9 cellular contexts compared by ENCODE assay signal in the genomic region with DNA sequence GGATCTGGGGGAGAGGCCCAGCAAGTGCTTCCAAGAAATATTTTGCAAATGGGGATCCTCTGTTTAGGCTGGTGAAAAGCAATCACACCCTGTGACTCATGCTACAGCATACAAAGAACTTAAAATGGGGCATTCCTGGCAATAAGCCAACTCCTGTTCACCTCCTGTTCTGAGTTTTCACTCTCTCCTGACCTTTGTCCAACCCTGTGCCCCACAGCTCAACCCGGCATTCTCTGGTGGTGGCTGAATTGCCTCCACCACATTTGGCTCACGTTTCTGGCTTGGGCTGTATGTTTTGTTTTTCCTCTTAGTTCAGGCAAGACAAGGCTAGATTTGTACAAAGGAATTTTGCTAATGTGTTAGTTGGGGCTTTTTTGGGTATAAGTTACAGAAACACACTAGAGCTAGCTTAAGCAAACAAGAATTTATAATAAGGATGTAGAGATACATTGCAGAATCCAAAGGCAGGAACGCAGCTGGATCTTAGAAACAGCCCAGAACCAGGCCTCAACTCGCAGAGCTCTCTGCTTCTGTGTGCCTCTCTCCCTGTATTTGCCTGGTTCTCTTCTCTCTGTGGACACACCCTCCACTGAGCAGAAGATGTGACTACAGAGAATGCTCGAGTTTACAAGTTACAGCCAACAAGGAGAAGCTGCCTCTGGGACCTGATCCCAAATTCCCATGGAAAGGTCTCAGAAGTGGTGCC. TPM values are rescaled to one million over a fixed set of nuclear protein-coding genes. Genes with fewer than 3 reads are reported as not detected.
DNase-seq lines count a peak whose midpoint lies in the region; ATAC-seq, FAIRE-seq and TF ChIP-seq lines count a peak whose summit lies in the region.
"Had no signal": no experiment of that assay in that cellular context is flagged by ENCODE, and none has a peak within 500 bp of the region (broad histone marks: within the 10 kb centered on the region; RNA-seq: fewer than 3 reads in every experiment).

No MANE protein-coding gene starts in this region.

- H4K20me1 ChIP-seq in astrocyte (ENCODE audit: insufficient read depth, low read length): peaks cover 14% of the 10 kb centered on the region

- ATAC-seq in GM18868 (IDR thresholded peaks at IDR 0.05; ENCODE audit: unreplicated experiment): no peak

- H3K4me1 ChIP-seq in astrocyte (ENCODE audit: insufficient read depth, low read length) (peaks cover 14% of the 10 kb centered on the region), suprapubic skin (peaks cover 31% of the 10 kb centered on the region)

- H3K4me3 Mint-ChIP-seq in astrocyte (ENCODE audit: unreplicated experiment): no peak overlapping the region
- H3K4me3 Mint-ChIP-seq: activated naive CD8-positive, alpha-beta T cell treated with anti-CD3 and anti-CD28 coated beads, Interleukin-2, amount 10 ng/mL, durations not matched to agents 7 days and 5 days had no signal

- H3K9me3 ChIP-seq in astrocyte (ENCODE audit: insufficient read depth, low read depth, low read length) (no peaks in the 10 kb centered on the region), suprapubic skin (no peaks in the 10 kb centered on the region)

- H3K9ac ChIP-seq in astrocyte (ENCODE audit: low read length): no peak overlapping the region

- H3K4me1 Mint-ChIP-seq in astrocyte (ENCODE audit: low read depth, unreplicated experiment): peaks cover 16% of the 10 kb centered on the region
- H3K4me1 Mint-ChIP-seq: activated naive CD8-positive, alpha-beta T cell treated with anti-CD3 and anti-CD28 coated beads, Interleukin-2, amount 10 ng/mL, durations not matched to agents 7 days and 5 days had no signal

- 17% methylated on average over 5 of the region's 5 CpGs for WGBS in suprapubic skin

- TF ChIP-seq CTCF in astrocyte (IDR thresholded peaks at IDR 0.05; ENCODE audit: insufficient read depth, low read depth, low read length) (no peak), suprapubic skin (IDR thresholded peaks at IDR 0.05) (no peak)

- H3K27me3 Mint-ChIP-seq in astrocyte (ENCODE audit: low read depth, unreplicated experiment): no peaks in the 10 kb centered on the region
- H3K27me3 Mint-ChIP-seq: activated naive CD8-positive, alpha-beta T cell treated with anti-CD3 and anti-CD28 coated beads, Interleukin-2, amount 10 ng/mL, durations not matched to agents 7 days and 5 days had no signal

- H3K36me3 ChIP-seq in astrocyte (ENCODE audit: insufficient read depth, low read length) (peaks cover 3% of the 10 kb centered on the region), suprapubic skin (peaks cover 43% of the 10 kb centered on the region)

- H3K9me3 Mint-ChIP-seq in astrocyte (ENCODE audit: unreplicated experiment): no peaks in the 10 kb centered on the region
- H3K9me3 Mint-ChIP-seq: activated naive CD8-positive, alpha-beta T cell treated with anti-CD3 and anti-CD28 coated beads, Interleukin-2, amount 10 ng/mL, durations not matched to agents 7 days and 5 days had no signal

- FAIRE-seq in astrocyte (lab: Jason Lieb, UNC): peak; percentile 50

- no peak for TF ChIP-seq POLR2A in suprapubic skin (IDR thresholded peaks at IDR 0.05)

- H3K79me2 ChIP-seq in astrocyte (ENCODE audit: insufficient read depth, low read length): no peaks in the 10 kb centered on the region

- H3K4me3 ChIP-seq in astrocyte (ENCODE audit: insufficient read depth, low read depth, low read length) (no peak overlapping the region), suprapubic skin (no peak overlapping the region)

- H3K27me3 ChIP-seq in astrocyte (ENCODE audit: insufficient read depth, low read length) (no peaks in the 10 kb centered on the region), suprapubic skin (no peaks in the 10 kb centered on the region)

- peaks cover 28% of the 10 kb centered on the region for H3K36me3 Mint-ChIP-seq in astrocyte (ENCODE audit: low read depth, unreplicated experiment)

- peak overlapping the region; percentile 12 for H3K4me2 ChIP-seq in astrocyte (ENCODE audit: low read length)

- DNase-seq in HPDE6-E6E7 (ENCODE audit: extremely low spot score): peak; percentile 86
- DNase-seq in astrocyte (ENCODE audit: low read depth): peak; percentile 64
- DNase-seq in hepatic stellate cell (ENCODE audit: low spot score): peak; percentile 65
- DNase-seq in suprapubic skin (ENCODE audit: low spot score in 2 of 2): peak in 1 of 2 donors; percentile 78
- DNase-seq in activated gamma-delta T cell (lab: John Stamatoyannopoulos, UW): no peak
- DNase-seq in NCI-H187 (lab: John Stamatoyannopoulos, UW): no peak
- DNase-seq: activated naive CD8-positive, alpha-beta T cell treated with anti-CD3 and anti-CD28 coated beads, Interleukin-2, amount 10 ng/mL, durations not matched to agents 7 days and 5 days; NCI-H774 had no signal

- TF ChIP-seq EP300 in suprapubic skin (IDR thresholded peaks at IDR 0.05): no peak

- no peak overlapping the region for H2AFZ ChIP-seq in astrocyte (ENCODE audit: low read depth, low read length)

- peak overlapping the region; percentile 5 for H3K27ac Mint-ChIP-seq in astrocyte (ENCODE audit: unreplicated experiment)
- H3K27ac Mint-ChIP-seq: activated naive CD8-positive, alpha-beta T cell treated with anti-CD3 and anti-CD28 coated beads, Interleukin-2, amount 10 ng/mL, durations not matched to agents 7 days and 5 days had no signal

- H3K27ac ChIP-seq in astrocyte (ENCODE audit: low read depth, low read length) (no peak overlapping the region), suprapubic skin (peak overlapping the region; percentile 76)

RNA-seq across cellular contexts. Expression of gene ABCC10, which starts 9.4 kb away (rescaled TPM):
- total RNA-seq in astrocyte: 37.2 and 40.8 TPM in 2 replicates
- total RNA-seq in suprapubic skin: 10 to 100 TPM; 16.1 to 39.1 (median 27.4) TPM

RNA-seq across cellular contexts. Expression of gene DLK2, which starts 18.6 kb away (rescaled TPM):
- total RNA-seq in astrocyte (0.41 and 0.68 TPM in 2 replicates), suprapubic skin (10 to 100 TPM; 23.6 to 61.7 (median 32.3) TPM)

RNA-seq across cellular contexts. Expression of gene TJAP1, which starts 40.6 kb away (rescaled TPM):
- total RNA-seq in astrocyte (26.6 and 28.3 TPM in 2 replicates), suprapubic skin (10 to 100 TPM; 17.8 to 32.4 (median 30.6) TPM)

Comparison
In these comparisons a context has a peak if more than half of its experiments do, and no peak if none do; other contexts are left out.
1. DNase-seq: peak in HPDE6-E6E7 (single experiment), astrocyte (single experiment) and hepatic stellate cell (single experiment); none in activated gamma-delta T cell (single experiment) and NCI-H187 (0 of 2).
2. RNA of gene DLK2, which starts 18.6 kb away (total RNA-seq): 23.6 to 61.7 TPM in suprapubic skin; 0.41 to 0.68 TPM in astrocyte; every median in the first group is over 10 times any median in the second.